ENCODE assay signal across 8 cellular contexts in the genomic region with DNA sequence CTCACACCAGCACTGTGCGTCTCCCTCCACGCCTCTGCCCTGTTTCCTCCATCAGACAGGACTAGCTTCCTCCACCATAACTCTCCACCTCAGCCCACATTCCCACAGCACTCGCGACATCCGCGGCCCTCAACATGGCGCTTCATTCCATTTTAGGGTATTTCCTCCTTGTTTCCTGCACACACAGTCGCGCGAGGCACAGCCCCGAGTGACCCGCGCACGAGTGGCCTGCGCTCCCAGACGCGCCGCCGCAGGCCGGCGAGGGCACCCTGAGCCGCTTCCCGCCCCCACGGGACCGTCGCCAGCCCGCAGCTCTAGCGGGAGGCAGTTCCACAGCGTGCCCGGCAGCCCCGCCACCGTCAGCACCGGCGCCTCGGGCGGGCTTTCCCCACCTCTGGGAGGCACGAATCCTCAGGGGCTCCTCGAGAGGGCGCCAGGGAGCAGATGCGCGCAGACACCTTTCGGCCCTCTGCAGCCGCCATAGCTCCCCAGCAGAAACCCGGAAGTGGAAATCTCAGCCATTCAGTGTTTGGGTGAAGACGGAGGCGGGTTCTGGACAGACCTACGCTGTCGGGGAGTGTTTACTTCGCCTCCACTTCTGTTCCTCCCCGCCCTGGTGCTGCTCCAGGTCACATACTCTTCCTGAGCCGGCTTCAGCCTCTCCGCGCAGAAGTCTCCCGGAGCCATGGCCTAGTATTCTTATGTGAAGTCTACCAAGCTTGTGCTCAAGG.
DNase-seq lines count a peak whose midpoint lies in the region; ATAC-seq and TF ChIP-seq lines count a peak whose summit lies in the region.
"Not testable (repeated sequence)": the region's sequence is repeated elsewhere in the genome, so short reads cannot be mapped to it uniquely, and the experiment has no call there.

No MANE protein-coding gene starts in this region.

- H3K36me3 ChIP-seq in ectodermal cell (ENCODE audit: control insufficient read depth, insufficient read depth, low read length); vagina: not testable (repeated sequence)

- H3K4me3 ChIP-seq in LNCaP clone FGC (ENCODE audit: low read depth, low read length) = peak overlapping the region; percentile 64
- peak overlapping the region; percentile 50 for H3K4me3 ChIP-seq in ectodermal cell (ENCODE audit: insufficient read depth, low read depth, low read length)
- H3K4me3 ChIP-seq in skin epidermis = peak overlapping the region; percentile 55 to 96 (median 84)
- peak overlapping the region; percentile 74 to 82 for H3K4me3 ChIP-seq in vagina

- H3K9me3 ChIP-seq in ectodermal cell (ENCODE audit: control insufficient read depth, low read length); vagina: not testable (repeated sequence)

- H3K27me3 ChIP-seq in ectodermal cell (ENCODE audit: control insufficient read depth, insufficient read depth, low read length, poor library complexity, severe bottlenecking); layer of hippocampus (ENCODE audit: control insufficient read depth, insufficient read depth, low read length); vagina: not testable (repeated sequence)

- TF ChIP-seq CTCF in LNCaP clone FGC (IDR thresholded peaks at IDR 0.05; ENCODE audit: control insufficient read depth, extremely low read depth, insufficient read depth) (peak; percentile 86), vagina (IDR thresholded peaks at IDR 0.05) (peak; percentile 34 to 99 (median 60))

- intact Hi-C loops in vagina (cut with DNase I) = not testable (repeated sequence)

- H3K4me1 ChIP-seq in ectodermal cell (ENCODE audit: control insufficient read depth, insufficient read depth, low read length) = not testable (repeated sequence)
- peaks cover 35% of the 10 kb centered on the region for H3K4me1 ChIP-seq in vagina

- peak in 1 of 2 donors; percentile 40 for TF ChIP-seq POLR2A in vagina (IDR thresholded peaks at IDR 0.05)

- ATAC-seq in GM18502 (IDR thresholded peaks at IDR 0.05; ENCODE audit: poor library complexity, unreplicated experiment) (peak; percentile 100), HG02588 (IDR thresholded peaks at IDR 0.05; ENCODE audit: unreplicated experiment) (peak; percentile 100)

- H3K27ac ChIP-seq in ectodermal cell (ENCODE audit: insufficient read depth, low read depth, low read length, poor library complexity, severe bottlenecking) = peak overlapping the region; percentile 19
- peak overlapping the region; percentile 94 for H3K27ac ChIP-seq in layer of hippocampus (ENCODE audit: low read depth, low read length)
- peak overlapping the region; percentile 79 to 98 (median 91) for H3K27ac ChIP-seq in skin epidermis
- peak overlapping the region; percentile 95 for H3K27ac ChIP-seq in vagina

- DNase-seq in LNCaP clone FGC (ENCODE audit: low read depth) = peak; percentile 98
- peak; percentile 96 to 98 (median 97) for DNase-seq in activated CD8-positive, alpha-beta memory T cell treated with anti-CD3 and anti-CD28 coated beads for 48 hours (ENCODE audit: low read depth in 2 of 3, low spot score in 2 of 3)
- peak; percentile 99 to 100 for DNase-seq in vagina (ENCODE audit: extremely low spot score in 2 of 2)

- WGBS in ectodermal cell, 2 experiments = 16 to 22% methylated on average over 54 of the region's 54 CpGs

Comparison
In these comparisons a context has a peak if more than half of its experiments do, and no peak if none do; other contexts are left out.
1. Peak in every context shown above with its lines: DNase-seq, ATAC-seq, H3K4me3 ChIP-seq and H3K27ac ChIP-seq.
2. H3K27ac ChIP-seq: peak in every context shown above with its lines; median percentile 95 in vagina; 94 in layer of hippocampus; 91 in skin epidermis; 19 in ectodermal cell.